16 cellular contexts compared by ENCODE assay signal in genomic region chr17:77928519-77929179, GRCh38. TPM values are rescaled to one million over a fixed set of nuclear protein-coding genes. Genes with fewer than 3 reads are reported as not detected.
DNase-seq lines count a peak whose midpoint lies in the region; ATAC-seq, FAIRE-seq and TF ChIP-seq lines count a peak whose summit lies in the region.
"Had no signal": no experiment of that assay in that cellular context is flagged by ENCODE, and none has a peak within 500 bp of the region (broad histone marks: within the 10 kb centered on the region; RNA-seq: fewer than 3 reads in every experiment).

No MANE protein-coding gene starts in this region.

- H4K5ac ChIP-seq in H1 (ENCODE audit: insufficient read length, low read depth, low read length): no peak overlapping the region

- CTCF ChIA-PET in H1 (lab: Charles Lee; ENCODE audit: partially characterized antibody): interaction anchor here (1.0 to 2.2 kb wide), 5 partner anchors 34 to 101 kb away, joined by 3 to 5 read pairs (median 3); no protein-coding TSS in a partner anchor

- peaks cover 3% of the 10 kb centered on the region; the same call in 1 of the 2 replicates for H3K27me3 ChIP-seq in GM23338 (ENCODE audit: insufficient read depth)
- H3K27me3 ChIP-seq in KMS-11 (ENCODE audit: insufficient read depth, low read depth): no peaks in the 10 kb centered on the region
- no peaks in the 10 kb centered on the region for H3K27me3 ChIP-seq in H1 (replicated peaks in 1 of 4; ENCODE audit: control insufficient read depth in 3 of 4, extremely low read depth in 1 of 4, insufficient read depth in 3 of 4, low read length in 3 of 4)
- H3K27me3 ChIP-seq: BE2C had no signal

- peak overlapping the region; percentile 61 for H4K91ac ChIP-seq in H1 (replicated peaks; ENCODE audit: insufficient read length, low read length)

- no peak for TF ChIP-seq RAD21 in H1 (IDR thresholded peaks at IDR 0.05 in 1 of 2, conservative IDR thresholded peaks at IDR 0.05 in 1 of 2; ENCODE audit: low read depth in 2 of 2, low read length in 2 of 2)

- H3K4me3 ChIP-seq in GM23338: no peak overlapping the region
- H3K4me3 ChIP-seq in KMS-11 (IDR thresholded peaks at IDR 0.05; ENCODE audit: insufficient read depth, low read depth, low read length): no peak overlapping the region
- no peak overlapping the region for H3K4me3 ChIP-seq in H1 (ENCODE audit: extremely low read depth in 1 of 4, insufficient read depth in 2 of 4, low read depth in 3 of 4, low read length in 4 of 4)
- H3K4me3 ChIP-seq: MG63 had no signal

- H3K9me3 ChIP-seq in H1 (ENCODE audit: insufficient read depth in 2 of 2, low read depth in 1 of 2, low read length in 1 of 2): no peaks in the 10 kb centered on the region
- H3K9me3 ChIP-seq: BE2C, MG63 had no signal

- H3K27me3 Mint-ChIP-seq in GM23338 (ENCODE audit: insufficient read depth, low read depth, poor library complexity): peaks cover 39% of the 10 kb centered on the region

- H3K79me1 ChIP-seq in H1 (ENCODE audit: low read depth, low read length): no peaks in the 10 kb centered on the region; the same call in 1 of the 2 replicates

- no peak overlapping the region for H3K4ac ChIP-seq in H1 (replicated peaks; ENCODE audit: insufficient read length, low read depth, low read length)

- no peak overlapping the region for H3K23ac ChIP-seq in H1 (ENCODE audit: insufficient read length)

- H2BK5ac ChIP-seq in H1 (ENCODE audit: low read depth, low read length): peak overlapping the region; percentile 88; the same call in 1 of the 2 replicates

- H3K18ac ChIP-seq in H1 (ENCODE audit: extremely low read depth, low read length): no peak overlapping the region; the same call in 1 of the 2 replicates

- H2AFZ ChIP-seq in GM23338 (peak overlapping the region; percentile 69; the same call in 1 of the 2 replicates), KMS-11 (ENCODE audit: low read depth) (peak overlapping the region; percentile 28; the same call in 1 of the 2 replicates), H1 (ENCODE audit: low read length) (no peak overlapping the region)

- H3K4me1 ChIP-seq in GM23338 (ENCODE audit: insufficient read depth) (peaks cover 52% of the 10 kb centered on the region), KMS-11 (ENCODE audit: low read depth, poor library complexity, severe bottlenecking) (peaks cover 20% of the 10 kb centered on the region), H1 (replicated peaks in 1 of 4; ENCODE audit: control insufficient read depth in 3 of 4, insufficient read depth in 4 of 4, low read length in 3 of 4) (peaks cover 12 to 41% (median 31%) of the 10 kb centered on the region in 4 experiments)
- H3K4me1 ChIP-seq: BE2C had no signal

- POLR2A ChIA-PET in H1 (lab: Charles Lee; ENCODE audit: partially characterized antibody): interaction anchor here (0.7 to 1.6 kb wide), 2 partner anchors 14 to 30 kb away, joined by 3 to 7 read pairs; partner anchors contain the start of gene TNRC6C

- no peak overlapping the region for H3K56ac ChIP-seq in H1 (replicated peaks; ENCODE audit: insufficient read length, low read depth, low read length)

- H2AK5ac ChIP-seq in H1 (ENCODE audit: low read depth, low read length): peak overlapping the region; percentile 70; the same call in 1 of the 2 replicates

- no peak overlapping the region for H3K14ac ChIP-seq in H1 (ENCODE audit: insufficient read length)

- no peak overlapping the region for H3K4me3 Mint-ChIP-seq in GM23338
- H3K4me3 Mint-ChIP-seq in stimulated activated effector memory CD8-positive, alpha-beta T cell treated with anti-CD3 and anti-CD28 coated beads, Interleukin-12 subunit alpha, Interleukin-12 subunit beta, amount 100 ng/mL, for 72 hours: no peak overlapping the region

- H3K36me3 ChIP-seq in GM23338 (ENCODE audit: insufficient read depth) (no peaks in the 10 kb centered on the region), KMS-11 (ENCODE audit: insufficient read depth) (no peaks in the 10 kb centered on the region), H1 (ENCODE audit: control insufficient read depth in 2 of 4, insufficient read depth in 4 of 4, low read length in 3 of 4) (no peaks in the 10 kb centered on the region)
- H3K36me3 ChIP-seq: BE2C, MG63 had no signal

- H2BK12ac ChIP-seq in H1 (ENCODE audit: low read depth, low read length): peak overlapping the region; percentile 98; the same call in 1 of the 2 replicates

- H2BK120ac ChIP-seq in H1 (replicated peaks; ENCODE audit: low read depth, low read length): no peak overlapping the region

- 0 out of 2 replicates have a peak, but pooled peaks cover 4% of the 10 kb centered on the region for H3K9me2 ChIP-seq in GM23338 (ENCODE audit: insufficient read depth)

- FAIRE-seq in H1 (lab: Jason Lieb, UNC) (no peak), GM12891 (lab: Jason Lieb, UNC) (no peak)

- H4K20me1 ChIP-seq in GM23338 (replicated peaks; ENCODE audit: insufficient read depth): no peaks in the 10 kb centered on the region
- H4K20me1 ChIP-seq in KMS-11 (ENCODE audit: insufficient read depth): no peaks in the 10 kb centered on the region
- no peaks in the 10 kb centered on the region for H4K20me1 ChIP-seq in H1 (replicated peaks in 1 of 2; ENCODE audit: control insufficient read depth in 1 of 2, insufficient read depth in 2 of 2, low read length in 2 of 2)

- no peak overlapping the region for H3K27ac Mint-ChIP-seq in GM23338
- H3K27ac Mint-ChIP-seq in stimulated activated effector memory CD8-positive, alpha-beta T cell treated with anti-CD3 and anti-CD28 coated beads, Interleukin-12 subunit alpha, Interleukin-12 subunit beta, amount 100 ng/mL, for 72 hours: peak overlapping the region; percentile 67

- no peak overlapping the region; the same call in 1 of the 2 replicates for H2BK20ac ChIP-seq in H1 (ENCODE audit: low read length)

- peak overlapping the region; percentile 65; the same call in 1 of the 2 replicates for H2BK15ac ChIP-seq in H1 (ENCODE audit: low read length)

- H3F3A ChIP-seq in GM23338 (replicated peaks; ENCODE audit: low read depth): peaks cover 6% of the 10 kb centered on the region; the same call in 1 of the 2 replicates

- no peaks in the 10 kb centered on the region for H3K9me3 Mint-ChIP-seq in GM23338
- no peaks in the 10 kb centered on the region for H3K9me3 Mint-ChIP-seq in stimulated activated effector memory CD8-positive, alpha-beta T cell treated with anti-CD3 and anti-CD28 coated beads, Interleukin-12 subunit alpha, Interleukin-12 subunit beta, amount 100 ng/mL, for 72 hours

- TF ChIP-seq POLR2A in H1 (IDR thresholded peaks at IDR 0.05; ENCODE audit: control extremely low read depth in 1 of 2, low read depth in 2 of 2, low read length in 2 of 2) (no peak), GM18505 (IDR thresholded peaks at IDR 0.05; ENCODE audit: borderline replicate concordance, extremely low read depth, insufficient read depth, insufficient read length) (no peak), GM12891 (IDR thresholded peaks at IDR 0.05; ENCODE audit: low read depth, low read length) (no peak)

- H3K36me3 Mint-ChIP-seq in GM23338 (ENCODE audit: low read depth): peaks cover 4% of the 10 kb centered on the region; the same call in 2 of the 3 replicates
- no peaks in the 10 kb centered on the region for H3K36me3 Mint-ChIP-seq in stimulated activated effector memory CD8-positive, alpha-beta T cell treated with anti-CD3 and anti-CD28 coated beads, Interleukin-12 subunit alpha, Interleukin-12 subunit beta, amount 100 ng/mL, for 72 hours

- H3K9ac ChIP-seq in KMS-11 (no peak overlapping the region; the same call in 1 of the 2 replicates), H1 (replicated peaks in 1 of 4; ENCODE audit: extremely low read depth in 1 of 4, low read depth in 3 of 4, low read length in 3 of 4) (no peak overlapping the region)

- TF ChIP-seq CTCF in GM23338 (conservative IDR thresholded peaks at IDR 0.05; ENCODE audit: low read depth in 2 of 2) (no peak), KMS-11 (conservative IDR thresholded peaks at IDR 0.05; ENCODE audit: low read depth, low read length) (no peak), H1 (IDR thresholded peaks at IDR 0.05; ENCODE audit: control extremely low read depth in 1 of 3, insufficient read depth in 1 of 3, low read depth in 1 of 3, low read length in 3 of 3) (no peak)

- peaks cover 66% of the 10 kb centered on the region for H3K4me1 Mint-ChIP-seq in GM23338
- H3K4me1 Mint-ChIP-seq in stimulated activated effector memory CD8-positive, alpha-beta T cell treated with anti-CD3 and anti-CD28 coated beads, Interleukin-12 subunit alpha, Interleukin-12 subunit beta, amount 100 ng/mL, for 72 hours: peaks cover 37% of the 10 kb centered on the region

- DNase-seq in GM23338 (ENCODE audit: low spot score) (no peak), H1 (ENCODE audit: low read depth in 1 of 2, low spot score in 2 of 2) (no peak), GM12891 (ENCODE audit: insufficient read length, low spot score) (no peak), NCI-H1436 treated with DMSO at 0.1 percent for 48 hours (lab: John Stamatoyannopoulos, UW) (no peak)
- DNase-seq in stimulated activated effector memory CD8-positive, alpha-beta T cell treated with anti-CD3 and anti-CD28 coated beads, Interleukin-12 subunit alpha, Interleukin-12 subunit beta, amount 100 ng/mL, for 72 hours (ENCODE audit: low spot score in 2 of 2): no peak
- DNase-seq: BE2C, EL, KBM-7, MG63, NCI-H1105, NCI-H1930, NCI-H510A treated with DMSO at 0.1 percent for 48 hours, SIG-M5, SW 1271 had no signal

- H3K23me2 ChIP-seq in H1 (ENCODE audit: low read depth, low read length): no peaks in the 10 kb centered on the region; the same call in 1 of the 2 replicates

- no peak overlapping the region; the same call in 1 of the 2 replicates for H3K4me2 ChIP-seq in GM23338
- H3K4me2 ChIP-seq in KMS-11: peak overlapping the region; percentile 55
- no peak overlapping the region for H3K4me2 ChIP-seq in H1 (ENCODE audit: insufficient read depth in 1 of 2, low read depth in 2 of 2, low read length in 2 of 2)

- H4K8ac ChIP-seq in H1 (ENCODE audit: extremely low read depth, insufficient read depth, low read length): no peak overlapping the region

- no peak for TF ChIP-seq EP300 in H1 (IDR thresholded peaks at IDR 0.05; ENCODE audit: borderline replicate concordance in 1 of 2, low read depth in 2 of 2, low read length in 2 of 2)

- H3K27ac ChIP-seq in GM23338 (ENCODE audit: low read depth) (no peak overlapping the region), KMS-11 (no peak overlapping the region; the same call in 1 of the 2 replicates), H1 (ENCODE audit: low read depth, low read length) (no peak overlapping the region)

- H3K79me2 ChIP-seq in GM23338 (replicated peaks; ENCODE audit: insufficient read depth) (no peaks in the 10 kb centered on the region), KMS-11 (ENCODE audit: insufficient read depth, low read depth) (no peaks in the 10 kb centered on the region), H1 (ENCODE audit: control insufficient read depth in 1 of 2, insufficient read depth in 2 of 2, low read length in 2 of 2) (no peaks in the 10 kb centered on the region)

- ATAC-seq in GM23338 (peak; percentile 9; the same call in 2 of the 3 replicates), GM18505 (IDR thresholded peaks at IDR 0.05; ENCODE audit: unreplicated experiment) (no peak)
- no peak for ATAC-seq in stimulated activated effector memory CD8-positive, alpha-beta T cell treated with anti-CD3 and anti-CD28 coated beads, Interleukin-12 subunit alpha, Interleukin-12 subunit beta, amount 100 ng/mL, for 72 hours

- WGBS in H1 (ENCODE audit: extremely low coverage in 1 of 2, insufficient coverage in 1 of 2, insufficient read length in 1 of 2, insufficient replicate concordance in 2 of 2, low coverage in 1 of 2, low lambda C conversion rate in 2 of 2, missing lambda C conversion rate in 1 of 2), 2 experiments: 66% methylated on average over 3 of the region's 3 CpGs; no CpG with 5 or more reads in 1 of the 2 experiments

RNA-seq across cellular contexts. Expression of gene TNRC6C, which starts 29.9 kb away (rescaled TPM):
- total RNA-seq in GM23338 (2014; rRNA removed; shearing (Covaris generic)): 16.2 and 16.6 TPM in 2 replicates
- polyA plus RNA-seq in GM23338 (2016; fragmentation: Nextera tagmentation; extraction: Ambion mirVana) (8.6 and 10.1 TPM in 2 replicates), H1 (2011; rRNA removed) (2.8 and 3.9 TPM in 2 replicates)
- total RNA-seq in H1 (2021; fragmentation: NEBNext Ultra II Directional; extraction: Animal tissue kit (Norgen Biotek cat#: 25700)): 28.9 and 30.5 TPM in 2 replicates
- polyA plus RNA-seq in H1 (2011; cell fraction: cytosol; rRNA removed): 3.3 TPM
- 14.5 TPM for polyA plus RNA-seq in H1 (2011; cell fraction: nucleus; rRNA removed)
- polyA plus RNA-seq in H1 (2012, experiment 1 of 2): 10.1 to 14.3 TPM (median 11.3 TPM) in 4 replicates
- polyA plus RNA-seq in H1 (2012, experiment 2 of 2): 2.1 TPM
- 10.5 TPM for polyA plus RNA-seq in H1 (2013, experiment 1 of 2)
- polyA plus RNA-seq in H1 (2013, experiment 2 of 2): 8.7 TPM
- polyA minus RNA-seq in H1 (2011; rRNA and poly(A)+ RNA removed): 16.1 and 18.7 TPM in 2 replicates
- polyA minus RNA-seq in H1 (2011; cell fraction: cytosol; rRNA and poly(A)+ RNA removed): 11.5 TPM
- 19.7 TPM for polyA minus RNA-seq in H1 (2011; cell fraction: nucleus; rRNA and poly(A)+ RNA removed)
- polyA plus RNA-seq in GM12891 (2012; ENCODE audit: low read depth, missing spikeins): 0.47 TPM
